ENCODE assay signal across 19 cellular contexts in genomic region chr4:102441978-102442890, GRCh38. TPM values are rescaled to one million over a fixed set of nuclear protein-coding genes. Genes with fewer than 3 reads are reported as not detected.
DNase-seq lines count a peak whose midpoint lies in the region; ATAC-seq, FAIRE-seq and TF ChIP-seq lines count a peak whose summit lies in the region.
"Had no signal": no experiment of that assay in that cellular context is flagged by ENCODE, and none has a peak within 500 bp of the region (broad histone marks: within the 10 kb centered on the region; RNA-seq: fewer than 3 reads in every experiment).

No MANE protein-coding gene starts in this region.

- peak overlapping the region; percentile 52 to 89 (median 81) for H3K27ac ChIP-seq in right lobe of liver
- H3K27ac ChIP-seq in small intestine (ENCODE audit: low read depth in 1 of 2, low read length in 1 of 2) = no peak overlapping the region
- H3K27ac ChIP-seq: BLaER1 had no signal

- peak; percentile 4 for DNase-seq in DMS53 treated with DMSO at 0.1 percent for 48 hours (lab: John Stamatoyannopoulos, UW; ENCODE audit: unreplicated experiment)
- no peak for DNase-seq in bronchial epithelial cell (ENCODE audit: low read depth)
- peak in 1 of 3 donors; percentile 52 for DNase-seq in right lobe of liver
- peak; percentile 44 for DNase-seq in small intestine
- DNase-seq: Calu3; CD4-positive, alpha-beta memory T cell; H9; KBM-7; NCI-H1105; NCI-H1694; NCI-H510A; NCI-H748 treated with DMSO at 0.1 percent for 48 hours had no signal

- TF ChIP-seq POLR2A in right lobe of liver (IDR thresholded peaks at IDR 0.05) = no peak

- H3K9me3 ChIP-seq in right lobe of liver (no peaks in the 10 kb centered on the region), small intestine (ENCODE audit: control insufficient read depth, low read depth) (no peaks in the 10 kb centered on the region)
- H3K9me3 ChIP-seq: BLaER1 had no signal

- no peak for TF ChIP-seq CTCF in bronchial epithelial cell (IDR thresholded peaks at IDR 0.05; ENCODE audit: insufficient read depth, low read length, severe bottlenecking)
- TF ChIP-seq CTCF in right lobe of liver (IDR thresholded peaks at IDR 0.05) = no peak

- 28% methylated on average over 8 of the region's 8 CpGs for WGBS in right lobe of liver (ENCODE audit: insufficient coverage, low coverage, low lambda C conversion rate, missing lambda C conversion rate)
- 43 to 74% (median 62%) methylated on average over 8 of the region's 8 CpGs for WGBS in small intestine, 3 donors

- H3K4me3 ChIP-seq in bronchial epithelial cell (ENCODE audit: low read depth, low read length) (no peak overlapping the region), right lobe of liver (peak overlapping the region in 1 of 3 donors; percentile 16), small intestine (ENCODE audit: low read depth in 1 of 2, low read length in 2 of 2) (no peak overlapping the region)
- H3K4me3 ChIP-seq: BLaER1 had no signal

- H3K36me3 ChIP-seq in bronchial epithelial cell (ENCODE audit: control insufficient read depth, insufficient read depth, low read length) (no peaks in the 10 kb centered on the region), right lobe of liver (no peaks in the 10 kb centered on the region), small intestine (ENCODE audit: control insufficient read depth in 2 of 2, insufficient read depth in 2 of 2, low read length in 2 of 2) (no peaks in the 10 kb centered on the region)
- H3K36me3 ChIP-seq: BLaER1 had no signal

- no peaks in the 10 kb centered on the region for H3K27me3 ChIP-seq in bronchial epithelial cell (ENCODE audit: control insufficient read depth, insufficient read depth, low read length)
- H3K27me3 ChIP-seq in right lobe of liver = no peaks in the 10 kb centered on the region
- H3K27me3 ChIP-seq in small intestine (ENCODE audit: control insufficient read depth in 2 of 2, insufficient read depth in 2 of 2, low read length in 2 of 2) = no peaks in the 10 kb centered on the region
- H3K27me3 ChIP-seq: BLaER1 had no signal

- peak; percentile 40 for FAIRE-seq in bronchial epithelial cell (lab: Jason Lieb, UNC)
- FAIRE-seq in small intestine (lab: Jason Lieb, UNC) = no peak
- FAIRE-seq: A204.1, RCC 7860 had no signal

- H3K4me1 ChIP-seq in right lobe of liver (peaks cover 0 to 45% (median 6%) of the 10 kb centered on the region in 4 donors), small intestine (ENCODE audit: control insufficient read depth in 2 of 2, insufficient read depth in 1 of 2, low read depth in 1 of 2, low read length in 1 of 2) (no peaks in the 10 kb centered on the region)

- intact Hi-C loops in right lobe of liver (cut with DNase I) = no loop called here

- ATAC-seq in right lobe of liver (peak; percentile 71 to 91 (median 79)), HG03196 (IDR thresholded peaks at IDR 0.05; ENCODE audit: unreplicated experiment) (no peak), GM18858 (IDR thresholded peaks at IDR 0.05; ENCODE audit: unreplicated experiment) (no peak), GM21367 (IDR thresholded peaks at IDR 0.05; ENCODE audit: unreplicated experiment) (no peak)
- ATAC-seq: Right ventricle myocardium inferior had no signal

RNA-seq across cellular contexts. Expression of gene NFKB1, which starts 58.9 kb away (rescaled TPM):
- 19.0 and 24.1 TPM in 2 replicates for total RNA-seq in bronchial epithelial cell
- total RNA-seq in right lobe of liver = 10 to 100 TPM; 13.8 to 48.6 (median 17.5) TPM
- polyA plus RNA-seq in small intestine = 10 to 100 TPM; 12.7 to 19.0 (median 16.8) TPM

Comparison
In these comparisons a context has a peak if more than half of its experiments do, and no peak if none do; other contexts are left out.
1. ATAC-seq: peak in right lobe of liver (4 of 4); none in HG03196 (single experiment), GM18858 (single experiment) and GM21367 (single experiment).
2. H3K27ac ChIP-seq: peak in right lobe of liver (3 of 3); none in small intestine (0 of 2).